Comparison of ENCODE assay signal across 8 cellular contexts in the genomic region with DNA sequence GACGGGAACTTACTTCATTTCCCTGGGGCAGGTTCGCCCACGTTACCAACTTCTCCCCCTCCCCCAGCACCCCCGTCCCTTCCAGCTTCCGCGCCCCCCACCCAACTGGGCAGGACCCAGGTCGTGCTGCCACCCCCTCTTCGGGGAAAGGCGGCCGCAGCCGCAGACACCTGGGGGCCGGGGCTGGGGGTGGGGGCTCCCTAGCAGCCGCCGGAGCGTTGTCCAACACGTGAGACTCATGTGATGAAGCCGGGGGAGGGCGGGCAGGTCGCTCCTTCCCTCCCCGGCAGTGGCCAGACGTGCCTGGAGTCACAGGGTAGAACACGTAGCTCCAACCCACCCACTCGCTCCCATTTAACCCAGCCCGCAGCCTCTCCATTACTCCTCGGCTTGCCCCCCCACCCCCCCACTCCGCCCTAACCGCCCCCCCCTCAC. TPM values are rescaled to one million over a fixed set of nuclear protein-coding genes. Genes with fewer than 3 reads are reported as not detected.
A peak's percentile ranks its signal among the peaks of the same experiment; 100 is the strongest.
DNase-seq lines count a peak whose midpoint lies in the region; ATAC-seq and TF ChIP-seq lines count a peak whose summit lies in the region.

No MANE protein-coding gene starts in this region.

- H3K9ac ChIP-seq in liver (ENCODE audit: low read depth in 1 of 2, low read length in 2 of 2): no peak overlapping the region

- TF ChIP-seq CTCF in AG04449 (IDR thresholded peaks at IDR 0.05; ENCODE audit: insufficient read depth, low read length, missing control alignments): no peak
- TF ChIP-seq CTCF in liver (IDR thresholded peaks at IDR 0.05; ENCODE audit: low read depth, low read length, missing input control): no peak

- POLR2A ChIA-PET in AG04449 (lab: Yijun Ruan, JAX): interaction anchor here (0.8 to 3.6 kb wide), 19 partner anchors 8 to 268 kb away, joined by 3 to 31 read pairs (median 4); no protein-coding TSS in a partner anchor

- H3K9me3 ChIP-seq in liver (ENCODE audit: control insufficient read depth in 4 of 4, low read length in 3 of 4): no peaks in the 10 kb centered on the region

- H3K27me3 ChIP-seq in liver (ENCODE audit: control insufficient read depth in 4 of 4, insufficient read depth in 4 of 4, low read length in 3 of 4): no peaks in the 10 kb centered on the region

- TF ChIP-seq RAD21 in liver (IDR thresholded peaks at IDR 0.05): no peak

- H3K36me3 ChIP-seq in liver (ENCODE audit: control insufficient read depth in 4 of 4, insufficient read depth in 3 of 4, low read depth in 1 of 4, low read length in 3 of 4): peaks cover 0 to 19% (median 8%) of the 10 kb centered on the region in 4 donors

- H3K27ac ChIP-seq in liver (ENCODE audit: low read depth in 1 of 2, low read length in 2 of 2): peak overlapping the region; percentile 100

- under 1% methylated on average over 27 of the region's 27 CpGs for WGBS in liver

- H3K4me3 ChIP-seq in AG04449 (ENCODE audit: low read depth, low read length): peak overlapping the region; percentile 99
- peak overlapping the region in 1 of 3 donors; percentile 83 for H3K4me3 ChIP-seq in liver (ENCODE audit: low read depth in 1 of 3, low read length in 3 of 3)

- CTCF ChIA-PET in AG04449 (lab: Yijun Ruan, JAX): interaction anchor here (0.6 to 17.4 kb wide), 20 partner anchors 8 to 322 kb away, joined by 3 to 411 read pairs (median 4); no protein-coding TSS in a partner anchor

- DNase-seq in AG04449 (ENCODE audit: low read depth, low spot score) (peak; percentile 96), NCI-H510A treated with DMSO at 0.1 percent for 48 hours (lab: John Stamatoyannopoulos, UW) (peak; percentile 51), dedifferentiated amniotic fluid mesenchymal stem cell (ENCODE audit: extremely low spot score) (peak; percentile 93)
- DNase-seq in activated CD4-positive, alpha-beta T cell treated with anti-CD3 and anti-CD28 coated beads for 48 hours: peak; percentile 97
- peak; percentile 92 for DNase-seq in stimulated activated CD4-positive, alpha-beta T cell treated with anti-CD3 and anti-CD28 coated beads, Interleukin-4, amount 100 ng/mL, for 24 hours

- H3K4me1 ChIP-seq in liver (ENCODE audit: control insufficient read depth in 4 of 4, insufficient read depth in 4 of 4, low read length in 3 of 4): peaks cover 0 to 29% (median 10%) of the 10 kb centered on the region in 4 donors

- ATAC-seq in GM18858 (IDR thresholded peaks at IDR 0.05; ENCODE audit: unreplicated experiment): peak; percentile 28
- peak; percentile 41 for ATAC-seq in HG03095 (IDR thresholded peaks at IDR 0.05; ENCODE audit: unreplicated experiment)

TF ChIP-seq in liver, 16 proteins besides CTCF, POLR2A, EP300 and RAD21:
- no peak for TF ChIP-seq NR2F2 (IDR thresholded peaks at IDR 0.05)
- TF ChIP-seq, protein P1, sequence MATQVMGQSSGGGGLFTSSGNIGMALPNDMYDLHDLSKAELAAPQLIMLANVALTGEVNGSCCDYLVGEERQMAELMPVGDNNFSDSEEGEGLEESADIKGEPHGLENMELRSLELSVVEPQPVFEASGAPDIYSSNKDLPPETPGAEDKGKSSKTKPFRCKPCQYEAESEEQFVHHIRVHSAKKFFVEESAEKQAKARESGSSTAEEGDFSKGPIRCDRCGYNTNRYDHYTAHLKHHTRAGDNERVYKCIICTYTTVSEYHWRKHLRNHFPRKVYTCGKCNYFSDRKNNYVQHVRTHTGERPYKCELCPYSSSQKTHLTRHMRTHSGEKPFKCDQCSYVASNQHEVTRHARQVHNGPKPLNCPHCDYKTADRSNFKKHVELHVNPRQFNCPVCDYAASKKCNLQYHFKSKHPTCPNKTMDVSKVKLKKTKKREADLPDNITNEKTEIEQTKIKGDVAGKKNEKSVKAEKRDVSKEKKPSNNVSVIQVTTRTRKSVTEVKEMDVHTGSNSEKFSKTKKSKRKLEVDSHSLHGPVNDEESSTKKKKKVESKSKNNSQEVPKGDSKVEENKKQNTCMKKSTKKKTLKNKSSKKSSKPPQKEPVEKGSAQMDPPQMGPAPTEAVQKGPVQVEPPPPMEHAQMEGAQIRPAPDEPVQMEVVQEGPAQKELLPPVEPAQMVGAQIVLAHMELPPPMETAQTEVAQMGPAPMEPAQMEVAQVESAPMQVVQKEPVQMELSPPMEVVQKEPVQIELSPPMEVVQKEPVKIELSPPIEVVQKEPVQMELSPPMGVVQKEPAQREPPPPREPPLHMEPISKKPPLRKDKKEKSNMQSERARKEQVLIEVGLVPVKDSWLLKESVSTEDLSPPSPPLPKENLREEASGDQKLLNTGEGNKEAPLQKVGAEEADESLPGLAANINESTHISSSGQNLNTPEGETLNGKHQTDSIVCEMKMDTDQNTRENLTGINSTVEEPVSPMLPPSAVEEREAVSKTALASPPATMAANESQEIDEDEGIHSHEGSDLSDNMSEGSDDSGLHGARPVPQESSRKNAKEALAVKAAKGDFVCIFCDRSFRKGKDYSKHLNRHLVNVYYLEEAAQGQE (IDR thresholded peaks at IDR 0.05): no peak
- TF ChIP-seq FOXA1 (IDR thresholded peaks at IDR 0.05): no peak
- no peak for TF ChIP-seq FOXA2 (IDR thresholded peaks at IDR 0.05)
- TF ChIP-seq, protein P2, sequence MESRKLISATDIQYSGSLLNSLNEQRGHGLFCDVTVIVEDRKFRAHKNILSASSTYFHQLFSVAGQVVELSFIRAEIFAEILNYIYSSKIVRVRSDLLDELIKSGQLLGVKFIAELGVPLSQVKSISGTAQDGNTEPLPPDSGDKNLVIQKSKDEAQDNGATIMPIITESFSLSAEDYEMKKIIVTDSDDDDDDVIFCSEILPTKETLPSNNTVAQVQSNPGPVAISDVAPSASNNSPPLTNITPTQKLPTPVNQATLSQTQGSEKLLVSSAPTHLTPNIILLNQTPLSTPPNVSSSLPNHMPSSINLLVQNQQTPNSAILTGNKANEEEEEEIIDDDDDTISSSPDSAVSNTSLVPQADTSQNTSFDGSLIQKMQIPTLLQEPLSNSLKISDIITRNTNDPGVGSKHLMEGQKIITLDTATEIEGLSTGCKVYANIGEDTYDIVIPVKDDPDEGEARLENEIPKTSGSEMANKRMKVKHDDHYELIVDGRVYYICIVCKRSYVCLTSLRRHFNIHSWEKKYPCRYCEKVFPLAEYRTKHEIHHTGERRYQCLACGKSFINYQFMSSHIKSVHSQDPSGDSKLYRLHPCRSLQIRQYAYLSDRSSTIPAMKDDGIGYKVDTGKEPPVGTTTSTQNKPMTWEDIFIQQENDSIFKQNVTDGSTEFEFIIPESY (IDR thresholded peaks at IDR 0.05): no peak
- no peak for TF ChIP-seq SP1 (IDR thresholded peaks at IDR 0.05)
- no peak for TF ChIP-seq TAF1 (conservative IDR thresholded peaks at IDR 0.05)
- TF ChIP-seq HNF4G (IDR thresholded peaks at IDR 0.05): no peak
- no peak for TF ChIP-seq JUND (IDR thresholded peaks at IDR 0.05)
- peak; percentile 54 for TF ChIP-seq YY1 (IDR thresholded peaks at IDR 0.05)
- TF ChIP-seq ATF3 (IDR thresholded peaks at IDR 0.05): no peak
- peak in 1 of 2 donors; percentile 10 for TF ChIP-seq GABPA (IDR thresholded peaks at IDR 0.05 in 1 of 2, conservative IDR thresholded peaks at IDR 0.05 in 1 of 2)
- TF ChIP-seq, protein P3, sequence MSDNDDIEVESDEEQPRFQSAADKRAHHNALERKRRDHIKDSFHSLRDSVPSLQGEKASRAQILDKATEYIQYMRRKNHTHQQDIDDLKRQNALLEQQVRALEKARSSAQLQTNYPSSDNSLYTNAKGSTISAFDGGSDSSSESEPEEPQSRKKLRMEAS (IDR thresholded peaks at IDR 0.05): no peak
- peak in 1 of 2 donors; percentile 6 for TF ChIP-seq EGR1 (IDR thresholded peaks at IDR 0.05; ENCODE audit: low read depth in 2 of 2)
- TF ChIP-seq HNF4A (conservative IDR thresholded peaks at IDR 0.05): peak in 1 of 2 donors; percentile 10
- TF ChIP-seq RXRA (IDR thresholded peaks at IDR 0.05): peak in 1 of 2 donors; percentile 53

RNA-seq across cellular contexts. Expression of gene BHLHE40, which starts 0.3 kb away (rescaled TPM):
- total RNA-seq in liver: 10 to 100 TPM in 1 of 2 donors, 1 to 10 TPM in 1; 8.2 to 28.4 TPM
- polyA plus RNA-seq in liver: 10 to 100 TPM; 17.2 to 18.7 TPM
